ENCODE assay signal across 18 cellular contexts in genomic region chr9:73640971-73641370, GRCh38.
DNase-seq lines count a peak whose midpoint lies in the region; ATAC-seq lines count a peak whose summit lies in the region.
"Had no signal": no experiment of that assay in that cellular context is flagged by ENCODE, and none has a peak within 500 bp of the region (broad histone marks: within the 10 kb centered on the region; RNA-seq: fewer than 3 reads in every experiment).

No MANE protein-coding gene starts in this region.

- no peak overlapping the region for H3K4me3 ChIP-seq in aorta (ENCODE audit: low read length in 2 of 2)
- H3K4me3 ChIP-seq: heart left ventricle, MG63, spleen had no signal

- ATAC-seq in GM18870 (IDR thresholded peaks at IDR 0.05; ENCODE audit: unreplicated experiment) (peak; percentile 82), GM21786 (IDR thresholded peaks at IDR 0.05; ENCODE audit: unreplicated experiment) (peak; percentile 75), HG03159 (IDR thresholded peaks at IDR 0.05; ENCODE audit: unreplicated experiment) (peak; percentile 86), HG03139 (IDR thresholded peaks at IDR 0.05; ENCODE audit: unreplicated experiment) (no peak), aorta (ENCODE audit: low FRiP score) (no peak)
- ATAC-seq: heart left ventricle, Right ventricle myocardium inferior had no signal

- H3K9me3 ChIP-seq in aorta (ENCODE audit: control insufficient read depth, low read length), result no peaks in the 10 kb centered on the region
- H3K9me3 ChIP-seq: MG63 had no signal

- no peaks in the 10 kb centered on the region for H3K36me3 ChIP-seq in aorta (ENCODE audit: control insufficient read depth in 1 of 2, insufficient read depth in 2 of 2, low read length in 1 of 2)
- H3K36me3 ChIP-seq: heart left ventricle, MG63, spleen had no signal

- H3K4me1 ChIP-seq in aorta (ENCODE audit: control insufficient read depth in 1 of 2, insufficient read depth in 2 of 2, low read length in 2 of 2), result no peaks in the 10 kb centered on the region
- H3K4me1 ChIP-seq: heart left ventricle, spleen had no signal

- intact Hi-C loops in aorta (cut with DNase I), result no loop called here

- H3K27ac ChIP-seq in aorta (ENCODE audit: low read depth in 1 of 2, low read length in 2 of 2), result no peak overlapping the region
- H3K27ac ChIP-seq: heart left ventricle, spleen had no signal

- DNase-seq in RPMI8226 (peak; percentile 5), aorta (no peak), NCI-H82 treated with DMSO at 0.1 percent for 48 hours (lab: John Stamatoyannopoulos, UW; ENCODE audit: unreplicated experiment) (no peak)
- DNase-seq in activated naive CD4-positive, alpha-beta T cell treated with Interleukin-2 at 50 U/mL for 16 hours, result no peak
- DNase-seq: activated CD4-positive, alpha-beta T cell treated with anti-CD3 and anti-CD28 coated beads, Interleukin-2, amount 10 ng/mL, durations not matched to agents 24 days and 14 days; activated naive CD4-positive, alpha-beta T cell treated with anti-CD3 and anti-CD28 coated beads, Interleukin-2, amount 10 ng/mL, durations not matched to agents 7 days and 5 days; Calu3; heart left ventricle; IMR-90; MG63; NCI-H2227 treated with DMSO at 0.1 percent for 48 hours; spleen; SW 1271 had no signal

- no peaks in the 10 kb centered on the region for H3K27me3 ChIP-seq in aorta (ENCODE audit: control insufficient read depth in 1 of 2, insufficient read depth in 2 of 2, low read length in 1 of 2)
- H3K27me3 ChIP-seq: heart left ventricle, MG63, spleen had no signal

- WGBS in aorta, 2 donors, result 89 to 92% methylated on average over 1 of the region's 1 CpG

Comparison
In these comparisons a context has a peak if more than half of its experiments do, and no peak if none do; other contexts are left out.
1. ATAC-seq: peak in GM18870 (single experiment), GM21786 (single experiment) and HG03159 (single experiment); none in HG03139 (single experiment) and aorta (single experiment).